ENCODE assay signal across 16 cellular contexts in genomic region chr16:19127205-19127604, GRCh38. TPM values are rescaled to one million over a fixed set of nuclear protein-coding genes. Genes with fewer than 3 reads are reported as not detected.
DNase-seq lines count a peak whose midpoint lies in the region; ATAC-seq and TF ChIP-seq lines count a peak whose summit lies in the region.
"Had no signal": no experiment of that assay in that cellular context is flagged by ENCODE, and none has a peak within 500 bp of the region (broad histone marks: within the 10 kb centered on the region; RNA-seq: fewer than 3 reads in every experiment).

No MANE protein-coding gene starts in this region.

- H4K20me1 ChIP-seq in PC-3 (ENCODE audit: low read length): no peaks in the 10 kb centered on the region

- WGBS in ovary, 3 donors: 73 to 88% (median 83%) methylated on average over 3 of the region's 3 CpGs

- H3K4me3 ChIP-seq in PC-3 (ENCODE audit: low read length): no peak overlapping the region
- H3K4me3 ChIP-seq in ovary: no peak overlapping the region
- H3K4me3 ChIP-seq: A549, gastrocnemius medialis, MG63, upper lobe of right lung had no signal

- no peaks in the 10 kb centered on the region for H3K79me2 ChIP-seq in PC-3 (ENCODE audit: low read length)
- H3K79me2 ChIP-seq: parathyroid adenoma had no signal

- H3K4me2 ChIP-seq in PC-3 (ENCODE audit: low read length): no peak overlapping the region
- H3K4me2 ChIP-seq: A549 had no signal

- H3K4me1 Mint-ChIP-seq in activated CD8-positive, alpha-beta memory T cell treated with anti-CD3 and anti-CD28 coated beads, Interleukin-2, amount 10 ng/mL, durations not matched to agents 7 days and 5 days: peaks cover 52% of the 10 kb centered on the region

- H3K27ac ChIP-seq in PC-3 (ENCODE audit: low read length): no peak overlapping the region
- H3K27ac ChIP-seq in ovary: no peak overlapping the region
- H3K27ac ChIP-seq: gastrocnemius medialis, parathyroid adenoma, upper lobe of right lung had no signal

- H2AFZ ChIP-seq in PC-3 (ENCODE audit: low read length): no peak overlapping the region
- H2AFZ ChIP-seq: parathyroid adenoma had no signal

- CTCF ChIA-PET in activated CD8-positive, alpha-beta memory T cell treated with anti-CD3 and anti-CD28 coated beads, Interleukin-2, amount 10 ng/mL, durations not matched to agents 7 days and 5 days (lab: Charles Lee): interaction anchor here (0.8 to 1.4 kb wide), 4 partner anchors 10 to 127 kb away, joined by 3 to 9 read pairs (median 4); no protein-coding TSS in a partner anchor
- CTCF ChIA-PET in PC-3 (lab: Charles Lee): no interaction called here

- peaks cover 12% of the 10 kb centered on the region for H3K36me3 Mint-ChIP-seq in activated CD8-positive, alpha-beta memory T cell treated with anti-CD3 and anti-CD28 coated beads, Interleukin-2, amount 10 ng/mL, durations not matched to agents 7 days and 5 days

- intact Hi-C loops in PC-3 (cut with micrococcal nuclease) (no loop called here), ovary (cut with DNase I) (no loop called here)

- H3K9me3 Mint-ChIP-seq in activated CD8-positive, alpha-beta memory T cell treated with anti-CD3 and anti-CD28 coated beads, Interleukin-2, amount 10 ng/mL, durations not matched to agents 7 days and 5 days (ENCODE audit: low read depth): peaks cover 5% of the 10 kb centered on the region

- H3K36me3 ChIP-seq in PC-3 (ENCODE audit: low read depth, low read length): no peaks in the 10 kb centered on the region
- no peaks in the 10 kb centered on the region for H3K36me3 ChIP-seq in ovary
- H3K36me3 ChIP-seq: gastrocnemius medialis, upper lobe of right lung had no signal

- peak overlapping the region; percentile 24 for H3K4me3 Mint-ChIP-seq in activated CD8-positive, alpha-beta memory T cell treated with anti-CD3 and anti-CD28 coated beads, Interleukin-2, amount 10 ng/mL, durations not matched to agents 7 days and 5 days

- no peak for TF ChIP-seq CTCF in PC-3 (conservative IDR thresholded peaks at IDR 0.05; ENCODE audit: low read depth, low read length)
- no peak for TF ChIP-seq CTCF in ovary (IDR thresholded peaks at IDR 0.05)

- no peak overlapping the region for H3K9ac ChIP-seq in PC-3 (ENCODE audit: low read length)
- H3K9ac ChIP-seq: parathyroid adenoma had no signal

- H3K4me1 ChIP-seq in PC-3 (ENCODE audit: insufficient read depth, low read length) (peaks cover 21% of the 10 kb centered on the region), ovary (ENCODE audit: insufficient read depth) (peaks cover 2% of the 10 kb centered on the region)
- H3K4me1 ChIP-seq: parathyroid adenoma had no signal

- no peaks in the 10 kb centered on the region for H3K27me3 ChIP-seq in PC-3 (ENCODE audit: low read length)
- H3K27me3 ChIP-seq in ovary: no peaks in the 10 kb centered on the region
- H3K27me3 ChIP-seq: gastrocnemius medialis, MG63, upper lobe of right lung had no signal

- H3K27me3 Mint-ChIP-seq in activated CD8-positive, alpha-beta memory T cell treated with anti-CD3 and anti-CD28 coated beads, Interleukin-2, amount 10 ng/mL, durations not matched to agents 7 days and 5 days: no peaks in the 10 kb centered on the region

- H3F3A ChIP-seq in PC-3 (ENCODE audit: low read length, unreplicated experiment): no peaks in the 10 kb centered on the region

- ATAC-seq in activated CD8-positive, alpha-beta memory T cell treated with anti-CD3 and anti-CD28 coated beads, Interleukin-2, amount 10 ng/mL, durations not matched to agents 7 days and 5 days: peak; percentile 67
- ATAC-seq in GM21526 (IDR thresholded peaks at IDR 0.05; ENCODE audit: low FRiP score, unreplicated experiment) (peak; percentile 49), HG03354 (IDR thresholded peaks at IDR 0.05; ENCODE audit: poor library complexity, severe bottlenecking, unreplicated experiment) (peak; percentile 31), PC-3 (no peak)
- ATAC-seq: A549, gastrocnemius medialis, upper lobe of right lung had no signal

- H3K9me3 ChIP-seq in PC-3 (ENCODE audit: low read length) (no peaks in the 10 kb centered on the region), ovary (no peaks in the 10 kb centered on the region)
- H3K9me3 ChIP-seq: gastrocnemius medialis, MG63, upper lobe of right lung had no signal

- H3K9me2 ChIP-seq in PC-3 (replicated peaks; ENCODE audit: low read length): no peaks in the 10 kb centered on the region

- DNase-seq in activated CD8-positive, alpha-beta memory T cell treated with anti-CD3 and anti-CD28 coated beads, Interleukin-2, amount 10 ng/mL, durations not matched to agents 7 days and 5 days: peak; percentile 67
- DNase-seq in activated CD8-positive, alpha-beta memory T cell treated with anti-CD3 and anti-CD28 coated beads for 24 hours: no peak
- DNase-seq in dermis blood vessel endothelial cell (peak; percentile 21), PC-3 (no peak), NCI-H82 (lab: John Stamatoyannopoulos, UW) (no peak), ovary (no peak)
- DNase-seq: effector CD8-positive, alpha-beta T cell; gastrocnemius medialis; MG63; NCI-H345; upper lobe of right lung had no signal

- no peak for TF ChIP-seq POLR2A in ovary (IDR thresholded peaks at IDR 0.05)

- no TSS peak for BruUV-seq in PC-3 (replicated peaks; lab: Mats Ljungman, UMichigan)

- H3K27ac Mint-ChIP-seq in activated CD8-positive, alpha-beta memory T cell treated with anti-CD3 and anti-CD28 coated beads, Interleukin-2, amount 10 ng/mL, durations not matched to agents 7 days and 5 days: peak overlapping the region; percentile 84

- TF ChIP-seq EP300 in ovary (IDR thresholded peaks at IDR 0.05): no peak

- POLR2A ChIA-PET in PC-3 (lab: Charles Lee; ENCODE audit: unreplicated experiment): no interaction called here

RNA-seq across cellular contexts. Expression of gene ITPRIPL2, which starts 13.4 kb away (rescaled TPM):
- 10 to 100 TPM in 1 of 2 experiments, 1 to 10 TPM in 1; 7.1 to 16.7 TPM for total RNA-seq in activated CD8-positive, alpha-beta memory T cell treated with anti-CD3 and anti-CD28 coated beads, Interleukin-2, amount 10 ng/mL, durations not matched to agents 7 days and 5 days
- total RNA-seq in dermis blood vessel endothelial cell (40.2 and 51.3 TPM in 2 replicates), PC-3 (2014; rRNA removed) (21.6 and 31.5 TPM in 2 replicates), ovary (10 to 100 TPM; 28.7 to 58.5 (median 46.8) TPM)
- polyA plus RNA-seq in ovary: 10 to 100 TPM; 11.4 to 34.8 TPM

RNA-seq across cellular contexts. Expression of gene SYT17, which starts 40.8 kb away (rescaled TPM):
- not detected for total RNA-seq in activated CD8-positive, alpha-beta memory T cell treated with anti-CD3 and anti-CD28 coated beads, Interleukin-2, amount 10 ng/mL, durations not matched to agents 7 days and 5 days
- total RNA-seq in dermis blood vessel endothelial cell (2.2 and 2.9 TPM in 2 replicates), PC-3 (2014; rRNA removed) (10.8 and 11.8 TPM in 2 replicates), ovary (1 to 10 TPM in 2 of 7 donors, under 1 TPM in 5; 0.36 to 1.5 (median 0.82) TPM)
- under 1 TPM; 0.65 to 0.88 TPM for polyA plus RNA-seq in ovary
- total RNA-seq: T-helper 2 cell treated with Interferon-gamma antibody and Interleukin-4, amounts not matched to agents 100 ng/mL and 5 ng/mL, for 36 hours had no signal

RNA-seq across cellular contexts. Expression of gene COQ7, which starts 59.8 kb away (rescaled TPM):
- total RNA-seq in activated CD8-positive, alpha-beta memory T cell treated with anti-CD3 and anti-CD28 coated beads, Interleukin-2, amount 10 ng/mL, durations not matched to agents 7 days and 5 days: 10 to 100 TPM; 12.5 to 14.1 TPM
- total RNA-seq in dermis blood vessel endothelial cell (23.5 and 32.1 TPM in 2 replicates), PC-3 (2014; rRNA removed) (12.2 and 25.0 TPM in 2 replicates), ovary (10 to 100 TPM; 23.4 to 39.9 (median 32.9) TPM)
- polyA plus RNA-seq in ovary: 10 to 100 TPM; 19.5 to 23.5 TPM

Comparison
In these comparisons a context has a peak if more than half of its experiments do, and no peak if none do; other contexts are left out.
1. DNase-seq: peak in activated CD8-positive, alpha-beta memory T cell treated with anti-CD3 and anti-CD28 coated beads, Interleukin-2, amount 10 ng/mL, durations not matched to agents 7 days and 5 days (single experiment) and dermis blood vessel endothelial cell (single experiment); none in activated CD8-positive, alpha-beta memory T cell treated with anti-CD3 and anti-CD28 coated beads for 24 hours (single experiment), PC-3 (single experiment), NCI-H82 (single experiment) and ovary (0 of 5).